Comparison of ENCODE assay signal across 15 cellular contexts in the genomic region with DNA sequence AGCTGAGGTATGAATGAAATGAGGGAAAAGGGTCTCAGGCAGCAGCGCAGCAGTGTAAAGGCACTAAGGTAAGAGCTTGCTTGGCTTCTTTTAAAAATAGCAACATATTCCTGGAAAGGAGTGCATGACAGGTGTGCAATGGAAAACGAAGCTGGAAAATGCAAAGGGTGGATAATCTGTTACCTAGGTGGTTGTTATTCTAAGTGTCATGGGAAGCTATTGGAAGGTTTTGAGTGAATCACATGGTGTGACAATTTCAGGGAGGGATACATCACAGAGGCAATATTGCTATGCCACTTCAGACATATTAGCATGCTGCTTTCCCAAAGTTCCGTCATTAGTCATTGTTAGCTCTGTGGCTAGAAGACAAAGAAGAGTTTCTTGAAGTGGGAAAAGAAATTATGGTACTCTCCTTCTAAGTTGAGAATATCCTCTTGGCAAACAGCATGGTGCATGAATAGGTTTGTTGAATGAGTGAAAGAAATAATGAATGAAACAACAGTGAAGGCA. TPM values are rescaled to one million over a fixed set of nuclear protein-coding genes. Genes with fewer than 3 reads are reported as not detected.
DNase-seq lines count a peak whose midpoint lies in the region; ATAC-seq, FAIRE-seq and TF ChIP-seq lines count a peak whose summit lies in the region.
"Had no signal": no experiment of that assay in that cellular context is flagged by ENCODE, and none has a peak within 500 bp of the region (broad histone marks: within the 10 kb centered on the region; RNA-seq: fewer than 3 reads in every experiment).

No MANE protein-coding gene starts in this region.

- RAD21 ChIA-PET in GM12878 (lab: Charles Lee; ENCODE audit: unreplicated experiment) = interaction anchor here (0.6 to 7.7 kb wide), 27 partner anchors 7 to 1107 kb away, joined by 3 to 231 read pairs (median 6); partner anchors contain the start of gene TMEM45A

- no peak overlapping the region for H3K27ac Mint-ChIP-seq in MCF 10A (ENCODE audit: low read depth, unreplicated experiment)
- H3K27ac Mint-ChIP-seq: CD4-positive, CD25-positive, alpha-beta regulatory T cell had no signal

- H3K79me2 ChIP-seq in mammary epithelial cell (ENCODE audit: insufficient read depth, low read length) (no peaks in the 10 kb centered on the region), GM12878 (ENCODE audit: control insufficient read depth, insufficient read depth, low read length) (no peaks in the 10 kb centered on the region)

- peaks cover 9% of the 10 kb centered on the region for H3K4me1 Mint-ChIP-seq in MCF 10A (ENCODE audit: insufficient read depth, unreplicated experiment)

- POLR2A ChIA-PET in MCF 10A (lab: Yijun Ruan, JAX) (interaction anchor here (0.7 to 2.7 kb wide), 7 partner anchors 21 to 247 kb away, joined by 3 to 18 read pairs (median 7); partner anchors contain the start of genes LNP1 and TOMM70), GM12878 (lab: Charles Lee) (interaction anchor here (1.8 kb wide), 1 partner anchor 171 kb away, joined by 7 read pairs; no protein-coding TSS in a partner anchor)

- BruUV-seq in mammary epithelial cell (replicated peaks; lab: Mats Ljungman, UMichigan) (no TSS peak), MCF 10A (replicated peaks; lab: Mats Ljungman, UMichigan) (no TSS peak), GM12878 (replicated peaks; lab: Mats Ljungman, UMichigan) (no TSS peak)

- H4K20me1 ChIP-seq in mammary epithelial cell (ENCODE audit: insufficient read depth, low read length) (no peaks in the 10 kb centered on the region), GM12878 (ENCODE audit: control insufficient read depth, insufficient read depth) (no peaks in the 10 kb centered on the region)
- H4K20me1 ChIP-seq: BLaER1 had no signal

- intact Hi-C loops in mammary epithelial cell (cut with micrococcal nuclease) = loop anchor here (1.0 to 5.0 kb wide), 6 partner anchors 29 to 334 kb away; partner anchors contain the start of gene TMEM45A
- intact Hi-C loops in MCF 10A (cut with micrococcal nuclease) = loop anchor here (1.0 kb wide), 6 partner anchors 127 to 733 kb away; no protein-coding TSS in a partner anchor
- intact Hi-C loops in GM12878 (cut with micrococcal nuclease; ENCODE audit: unreplicated experiment) = loop anchor here (1.0 to 10.0 kb wide), 6 partner anchors 127 to 731 kb away; no protein-coding TSS in a partner anchor
- intact Hi-C loops in left lung (cut with DNase I) = no loop called here
- intact Hi-C loops in lower leg skin (cut with DNase I; ENCODE audit: low total_unique reads) = loop anchor here (10.0 kb wide), 1 partner anchor 121 kb away; no protein-coding TSS in a partner anchor
- intact Hi-C loops in adrenal gland (cut with DNase I) = loop anchor here in 1 of 2 donors (2.0 kb wide), 1 partner anchor 127 kb away; no protein-coding TSS in a partner anchor

- H3K9ac ChIP-seq in mammary epithelial cell (ENCODE audit: insufficient read depth, low read length) = no peak overlapping the region
- H3K9ac ChIP-seq in GM12878 (ENCODE audit: control insufficient read depth, insufficient read depth, low read length) = no peak overlapping the region
- H3K9ac ChIP-seq: BLaER1, KMS-11 had no signal

- H3K9me3 ChIP-seq in mammary epithelial cell (replicated peaks; ENCODE audit: insufficient read depth, low read length) (peaks cover 8% of the 10 kb centered on the region), GM12878 (replicated peaks; ENCODE audit: control insufficient read depth, insufficient read depth, low read length) (peaks cover 9% of the 10 kb centered on the region; the same call in 2 of the 3 replicates), left lung (peaks cover 0 to 15% of the 10 kb centered on the region in 2 donors), adrenal gland (replicated peaks in 1 of 3) (no peaks in the 10 kb centered on the region)
- H3K9me3 ChIP-seq: Peyer's patch had no signal

- FAIRE-seq in GM12878 (lab: Jason Lieb, UNC) = no peak

- DNase-seq in mammary epithelial cell (peak; percentile 6), MCF 10A (ENCODE audit: unreplicated experiment) (no peak), GM12878 (ENCODE audit: low read depth, low spot score) (no peak), left lung (no peak), lower leg skin (ENCODE audit: low spot score in 2 of 2) (no peak), A172 (ENCODE audit: low spot score) (no peak), adrenal gland (no peak)
- DNase-seq: DND-41, Peyer's patch, SIG-M5 had no signal

- TF ChIP-seq CTCF in mammary epithelial cell (conservative IDR thresholded peaks at IDR 0.05 in 1 of 2, IDR thresholded peaks at IDR 0.05 in 1 of 2; ENCODE audit: extremely low read depth in 1 of 2, insufficient read depth in 1 of 2, low read depth in 1 of 2, low read length in 2 of 2) (no peak), MCF 10A (IDR thresholded peaks at IDR 0.05; ENCODE audit: unreplicated experiment) (no peak), GM12878 (IDR thresholded peaks at IDR 0.05 in 2 of 3, conservative IDR thresholded peaks at IDR 0.05 in 1 of 3; ENCODE audit: control insufficient read depth in 2 of 3, extremely low read depth in 1 of 3, insufficient read depth in 1 of 3, low read depth in 3 of 3, low read length in 3 of 3) (no peak), left lung (IDR thresholded peaks at IDR 0.05) (no peak), lower leg skin (IDR thresholded peaks at IDR 0.05) (no peak), adrenal gland (IDR thresholded peaks at IDR 0.05) (no peak)

- ATAC-seq in GM12878 (no peak), left lung (peak; percentile 32)

- H3K36me3 Mint-ChIP-seq in MCF 10A (ENCODE audit: insufficient read depth, unreplicated experiment) = no peaks in the 10 kb centered on the region
- H3K36me3 Mint-ChIP-seq: CD4-positive, CD25-positive, alpha-beta regulatory T cell; IgD-negative memory B cell had no signal

- in situ Hi-C loops in mammary epithelial cell (cut with MboI; ENCODE audit: low sequenced_read_pairs in 2 of 2) (loop anchor here (5.0 kb wide), 1 partner anchor 129 kb away; no protein-coding TSS in a partner anchor), GM12878 (cut with MboI) (loop anchor here (5.0 kb wide), 1 partner anchor 129 kb away; no protein-coding TSS in a partner anchor)

- dilution Hi-C loops in mammary epithelial cell (cut with HindIII; ENCODE audit: low sequenced_read_pairs) = no loop called here

- no peaks in the 10 kb centered on the region for H3K36me3 ChIP-seq in mammary epithelial cell (ENCODE audit: insufficient read depth, low read length)
- no peaks in the 10 kb centered on the region for H3K36me3 ChIP-seq in GM12878 (ENCODE audit: control insufficient read depth in 2 of 2, insufficient read depth in 2 of 2, low read length in 1 of 2)
- H3K36me3 ChIP-seq in left lung = no peaks in the 10 kb centered on the region
- H3K36me3 ChIP-seq in adrenal gland (replicated peaks in 1 of 2) = no peaks in the 10 kb centered on the region
- H3K36me3 ChIP-seq: BLaER1, Peyer's patch had no signal

- H3K27me3 ChIP-seq in mammary epithelial cell (ENCODE audit: insufficient read depth, low read length) = no peaks in the 10 kb centered on the region
- H3K27me3 ChIP-seq in GM12878 (replicated peaks in 1 of 2; ENCODE audit: control insufficient read depth in 2 of 2, insufficient read depth in 2 of 2, low read length in 1 of 2) = no peaks in the 10 kb centered on the region
- H3K27me3 ChIP-seq in left lung = no peaks in the 10 kb centered on the region
- no peaks in the 10 kb centered on the region for H3K27me3 ChIP-seq in adrenal gland
- H3K27me3 ChIP-seq: BLaER1, Peyer's patch had no signal

- CTCF ChIA-PET in mammary epithelial cell (lab: Charles Lee; ENCODE audit: low non-redundant PET) (interaction anchor here (0.6 to 1.7 kb wide), 5 partner anchors 69 to 680 kb away, joined by 7 to 60 read pairs (median 11); no protein-coding TSS in a partner anchor), MCF 10A (lab: Yijun Ruan, JAX) (interaction anchor here (0.6 to 14.6 kb wide), 54 partner anchors 7 to 1021 kb away, joined by 3 to 405 read pairs (median 5); partner anchors contain the start of genes LNP1 and TFG), GM12878 (lab: Yijun Ruan, JAX) (interaction anchor here (0.6 to 10.3 kb wide), 46 partner anchors 15 to 767 kb away, joined by 3 to 462 read pairs (median 6); partner anchors contain the start of gene TFG)

- no peak for TF ChIP-seq EP300 in GM12878 (IDR thresholded peaks at IDR 0.05; ENCODE audit: borderline replicate concordance in 1 of 2, control insufficient read depth in 1 of 2, low read depth in 2 of 2, low read length in 2 of 2)

- SMC1A ChIA-PET in GM12878 (lab: Charles Lee; ENCODE audit: uncharacterized antibody, unreplicated experiment) = interaction anchor here (0.6 to 10.6 kb wide), 44 partner anchors 8 to 733 kb away, joined by 3 to 279 read pairs (median 5); partner anchors contain the start of genes LNP1, TMEM45A and TOMM70

- 73% methylated on average over 3 of the region's 3 CpGs for WGBS in mammary epithelial cell (ENCODE audit: low coverage, missing lambda C conversion rate)
- WGBS in GM12878 (ENCODE audit: insufficient coverage, insufficient replicate concordance, low lambda C conversion rate, missing lambda C conversion rate) = 74% methylated on average over 3 of the region's 3 CpGs
- 43 to 46% methylated on average over 3 of the region's 3 CpGs for WGBS in lower leg skin, 2 donors
- 52 to 75% (median 66%) methylated on average over 3 of the region's 3 CpGs for WGBS in adrenal gland, 4 donors

- H3K27ac ChIP-seq in mammary epithelial cell (ENCODE audit: insufficient read depth, low read depth, low read length) = no peak overlapping the region
- no peak overlapping the region for H3K27ac ChIP-seq in GM12878 (ENCODE audit: control insufficient read depth, insufficient read depth)
- no peak overlapping the region for H3K27ac ChIP-seq in left lung
- no peak overlapping the region for H3K27ac ChIP-seq in adrenal gland
- H3K27ac ChIP-seq: BLaER1, KMS-11, Peyer's patch, SK-N-MC had no signal

- TF ChIP-seq POLR2A in GM12878 (IDR thresholded peaks at IDR 0.05; ENCODE audit: low read depth, low read length) (no peak), lower leg skin (IDR thresholded peaks at IDR 0.05) (no peak), adrenal gland (IDR thresholded peaks at IDR 0.05) (no peak)

- H3K27me3 Mint-ChIP-seq in MCF 10A (ENCODE audit: insufficient read depth, unreplicated experiment) = no peaks in the 10 kb centered on the region

- no peaks in the 10 kb centered on the region for H3K4me1 ChIP-seq in mammary epithelial cell (ENCODE audit: insufficient read depth, low read length)
- H3K4me1 ChIP-seq in GM12878 (ENCODE audit: control insufficient read depth, insufficient read depth, low read length) = peaks cover 10% of the 10 kb centered on the region
- peaks cover 0 to 8% of the 10 kb centered on the region in 2 donors for H3K4me1 ChIP-seq in left lung
- H3K4me1 ChIP-seq in adrenal gland (replicated peaks in 1 of 2) = no peaks in the 10 kb centered on the region
- H3K4me1 ChIP-seq: BLaER1, Peyer's patch had no signal

- no peak overlapping the region for H3K4me3 Mint-ChIP-seq in MCF 10A (ENCODE audit: unreplicated experiment)
- H3K4me3 Mint-ChIP-seq: CD4-positive, CD25-positive, alpha-beta regulatory T cell; IgD-negative memory B cell had no signal

- no peak overlapping the region for H3K4me3 ChIP-seq in mammary epithelial cell (replicated peaks in 1 of 3; ENCODE audit: insufficient read depth in 1 of 3, low read depth in 2 of 3, low read length in 3 of 3)
- no peak overlapping the region for H3K4me3 ChIP-seq in GM12878
- H3K4me3 ChIP-seq in left lung = no peak overlapping the region
- no peak overlapping the region for H3K4me3 ChIP-seq in lower leg skin (ENCODE audit: low read depth, poor library complexity, severe bottlenecking)
- H3K4me3 ChIP-seq in adrenal gland = no peak overlapping the region
- H3K4me3 ChIP-seq: BLaER1, Peyer's patch, SK-N-MC had no signal

- no peak for TF ChIP-seq RAD21 in GM12878 (IDR thresholded peaks at IDR 0.05; ENCODE audit: insufficient read depth, low read depth, low read length)

- H3K9me3 Mint-ChIP-seq in MCF 10A (ENCODE audit: unreplicated experiment) = no peaks in the 10 kb centered on the region

- H3K4me2 ChIP-seq in mammary epithelial cell (ENCODE audit: insufficient read depth, low read depth, low read length) (no peak overlapping the region), GM12878 (ENCODE audit: control insufficient read depth, insufficient read depth) (no peak overlapping the region)
- H3K4me2 ChIP-seq: BLaER1, KMS-11 had no signal

- H2AFZ ChIP-seq in mammary epithelial cell (ENCODE audit: low read depth, low read length) = peak overlapping the region; percentile 12
- H2AFZ ChIP-seq in GM12878 (ENCODE audit: control insufficient read depth, low read depth, low read length) = peak overlapping the region; percentile 10

RNA-seq across cellular contexts. Expression of gene TMEM45A, which starts 28.7 kb away (rescaled TPM):
- total RNA-seq in mammary epithelial cell (10 to 100 TPM; 22.4 to 39.2 TPM), MCF 10A (2022) (4.1 and 8.0 TPM in 2 replicates), GM12878 (2014; rRNA removed) (0.34 and 1.0 TPM in 2 replicates), GM12878 (2014; rRNA removed; fragmentation: Illumina TruSeq; extraction: Trizol) (0.72 and 0.78 TPM in 2 replicates), GM12878 (2021) (0.90 and 1.0 TPM in 2 replicates), left lung (10 to 100 TPM; 23.5 to 24.5 TPM), lower leg skin (1,000 to 10,000 TPM in 1 of 4 donors, 100 to 1,000 TPM in 3; 421 to 1,097 (median 707) TPM), adrenal gland (10 to 100 TPM; 17.7 to 38.7 (median 28.7) TPM)
- polyA plus RNA-seq in mammary epithelial cell (21.3 TPM), GM12878 (2011; rRNA removed) (5.3 and 10.0 TPM in 2 replicates), GM12878 (2014; fragmentation: Illumina TruSeq; extraction: Trizol) (0.62 and 0.95 TPM in 2 replicates), GM12878 (2014; fragmentation: Nextera tagmentation; extraction: Ambion mirVana) (1 to 10 TPM; 2.5 to 3.0 TPM), GM12878 (2014; rRNA removed) (0.66 and 0.96 TPM in 2 replicates), GM12878 (2016; fragmentation: Nextera tagmentation; extraction: Ambion mirVana) (under 1 TPM; 0.60 to 0.77 TPM), adrenal gland (10 to 100 TPM in 2 of 3 donors, 1 to 10 TPM in 1; 9.8 to 33.6 (median 12.2) TPM)
- 16.4 TPM for polyA minus RNA-seq in mammary epithelial cell
- 3.2 and 5.2 TPM in 2 replicates for total RNA-seq in GM12878 (2013; cell fraction: nucleolus; rRNA removed)
- polyA plus RNA-seq in GM12878 (2011; ENCODE audit: low read depth) = 8.7 TPM
- 1.7 and 2.9 TPM in 2 replicates for polyA plus RNA-seq in GM12878 (2011; cell fraction: cytosol; rRNA removed)
- polyA plus RNA-seq in GM12878 (2011; cell fraction: nucleus; rRNA removed) = 1.1 and 1.9 TPM in 2 replicates
- polyA plus RNA-seq in GM12878 (2012) = 8.8 and 10.4 TPM in 2 replicates
- 3.5 and 4.6 TPM in 2 replicates for polyA minus RNA-seq in GM12878 (2011; rRNA and poly(A)+ RNA removed)
- polyA minus RNA-seq in GM12878 (2011; cell fraction: cytosol; rRNA and poly(A)+ RNA removed) = 1.1 TPM in 1 of 2 replicates, not detected in the other
- 0.36 and 0.96 TPM in 2 replicates for polyA minus RNA-seq in GM12878 (2011; cell fraction: nucleus; rRNA and poly(A)+ RNA removed)
- 11.5 and 17.9 TPM in 2 replicates for total RNA-seq in A172 (2014; rRNA removed; shearing (Covaris generic))
- polyA plus RNA-seq: CD4-positive, CD25-positive, alpha-beta regulatory T cell had no signal

Comparison
In these comparisons a context has a peak if more than half of its experiments do, and no peak if none do; other contexts are left out.
1. RNA of gene TMEM45A, which starts 28.7 kb away (total RNA-seq): 421 to 1,097 TPM in lower leg skin; 22.4 to 39.2 TPM in mammary epithelial cell, 17.7 to 38.7 TPM in adrenal gland, 23.5 to 24.5 TPM in left lung, 11.5 to 17.9 TPM in A172, 4.1 to 8.0 TPM in MCF 10A and 0.34 to 5.2 TPM in GM12878; every median in the first group is over 10 times any median in the second.
2. intact Hi-C loops: an anchor here in mammary epithelial cell (1.0 to 5.0 kb wide), MCF 10A (1.0 kb wide), GM12878 (1.0 to 10.0 kb wide) and lower leg skin (10.0 kb wide); none called in left lung.